30 cellular contexts compared by ENCODE assay signal in genomic region chr2:207205173-207205957, GRCh38.
"Had no signal": no experiment of that assay in that cellular context is flagged by ENCODE, and none has a peak within 500 bp of the region (broad histone marks: within the 10 kb centered on the region; RNA-seq: fewer than 3 reads in every experiment).

No MANE protein-coding gene starts in this region.

- H3K36me3 ChIP-seq: left ventricle myocardium inferior, pancreas, prostate gland, suprapubic skin, thoracic aorta, tibial artery, vagina had no signal

- H3K9me3 ChIP-seq: left ventricle myocardium inferior, mucosa of descending colon, pancreas, prostate gland, suprapubic skin, thoracic aorta, tibial artery, vagina had no signal

- H3K27ac ChIP-seq: left ventricle myocardium inferior, pancreas, prostate gland, skin epidermis, suprapubic skin, thoracic aorta, tibial artery, vagina had no signal

- H3K4me1 ChIP-seq: left ventricle myocardium inferior, pancreas, prostate gland, suprapubic skin, tibial artery, vagina had no signal

- H3K27ac Mint-ChIP-seq: immature natural killer cell; naive thymus-derived CD4-positive, alpha-beta T cell; natural killer cell treated with Interleukin-12 subunit alpha and Interleukin-12 subunit beta and Interleukin-15 and Interleukin-18, amount 100 ng/mL, for 72 hours; stimulated activated naive CD8-positive, alpha-beta T cell treated with anti-CD3 and anti-CD28 coated beads, Interleukin-15, Interleukin-2, amounts not matched to agents 100 ng/mL and 50 ng/mL, for 24 hours had no signal

- H3K4me1 Mint-ChIP-seq: immature natural killer cell; naive thymus-derived CD4-positive, alpha-beta T cell had no signal

- H3K4me3 ChIP-seq: left ventricle myocardium inferior, lung, mucosa of descending colon, pancreas, prostate gland, skin epidermis, suprapubic skin, thoracic aorta, tibial artery, vagina had no signal

- DNase-seq: hypothalamus; immature natural killer cell; kidney; left colon; left ventricle myocardium inferior; midbrain; mucosa of descending colon; naive thymus-derived CD4-positive, alpha-beta T cell; nucleus accumbens; pancreas; posterior cingulate gyrus; retina; right cardiac atrium; stimulated activated CD4-positive, alpha-beta T cell treated with anti-CD3 and anti-CD28 coated beads, Interleukin-12 subunit alpha, Interleukin-12 subunit beta, amount 100 ng/mL, for 4 hours; stimulated activated CD4-positive, alpha-beta T cell treated with anti-CD3 and anti-CD28 coated beads, Interleukin-15, amount 100 ng/mL, for 24 hours; stimulated activated CD4-positive, alpha-beta T cell treated with anti-CD3 and anti-CD28 coated beads, Interleukin-2, amount 100 ng/mL, for 24 hours; stimulated activated CD4-positive, alpha-beta T cell treated with anti-CD3 and anti-CD28 coated beads, Interleukin-4, amount 100 ng/mL, for 1 hour; stimulated activated naive CD4-positive, alpha-beta T cell; tibial artery; trophoblast cell had no signal

- H3K9me3 Mint-ChIP-seq: immature natural killer cell; natural killer cell treated with Interleukin-12 subunit alpha and Interleukin-12 subunit beta and Interleukin-15 and Interleukin-18, amount 100 ng/mL, for 72 hours had no signal

- ATAC-seq: left colon; mucosa of descending colon; naive thymus-derived CD4-positive, alpha-beta T cell; natural killer cell treated with Interleukin-12 subunit alpha and Interleukin-12 subunit beta and Interleukin-15 and Interleukin-18, amount 100 ng/mL, for 72 hours; pancreas; right cardiac atrium; sciatic nerve had no signal

- H3K27me3 ChIP-seq: pancreas, suprapubic skin, tibial artery, vagina had no signal

- H3K27me3 Mint-ChIP-seq: stimulated activated naive CD8-positive, alpha-beta T cell treated with anti-CD3 and anti-CD28 coated beads, Interleukin-15, Interleukin-2, amounts not matched to agents 100 ng/mL and 50 ng/mL, for 24 hours had no signal

- H3K4me3 Mint-ChIP-seq: immature natural killer cell; naive thymus-derived CD4-positive, alpha-beta T cell; natural killer cell treated with Interleukin-12 subunit alpha and Interleukin-12 subunit beta and Interleukin-15 and Interleukin-18, amount 100 ng/mL, for 72 hours; neural crest cell; stimulated activated naive CD8-positive, alpha-beta T cell treated with anti-CD3 and anti-CD28 coated beads, Interleukin-15, Interleukin-2, amounts not matched to agents 100 ng/mL and 50 ng/mL, for 24 hours had no signal

- H3K36me3 Mint-ChIP-seq: natural killer cell treated with Interleukin-12 subunit alpha and Interleukin-12 subunit beta and Interleukin-15 and Interleukin-18, amount 100 ng/mL, for 72 hours had no signal
